Comparison of ENCODE assay signal across 8 cellular contexts in genomic region chr5:119275146-119275872, GRCh38.
DNase-seq lines count a peak whose midpoint lies in the region; ATAC-seq and TF ChIP-seq lines count a peak whose summit lies in the region.

No MANE protein-coding gene starts in this region.

- H4K20me1 ChIP-seq in smooth muscle cell (ENCODE audit: low read depth): no peaks in the 10 kb centered on the region

- DNase-seq in CD4-positive, CD25-positive, alpha-beta regulatory T cell: no peak
- DNase-seq in activated naive CD8-positive, alpha-beta T cell treated with anti-CD3 and anti-CD28 coated beads, Interleukin-2, amount 50 U/mL, for 24 hours: no peak
- DNase-seq in smooth muscle cell (lab: John Stamatoyannopoulos, UW; ENCODE audit: unreplicated experiment) (no peak), foreskin melanocyte (no peak), caudate nucleus (lab: John Stamatoyannopoulos, UW) (no peak), WTC11 (ENCODE audit: low spot score) (no peak)

- no peak overlapping the region for H2AFZ ChIP-seq in smooth muscle cell (ENCODE audit: low read depth)

- H3K9me3 ChIP-seq in CD4-positive, CD25-positive, alpha-beta regulatory T cell (ENCODE audit: control insufficient read depth in 2 of 2, low read length in 2 of 2): no peaks in the 10 kb centered on the region
- no peaks in the 10 kb centered on the region for H3K9me3 ChIP-seq in smooth muscle cell (replicated peaks; ENCODE audit: low read depth)

- peak overlapping the region; percentile 88 for H3K27ac ChIP-seq in CD4-positive, CD25-positive, alpha-beta regulatory T cell (ENCODE audit: insufficient read depth, low read length, poor library complexity, severe bottlenecking)
- H3K27ac ChIP-seq in smooth muscle cell (ENCODE audit: low read depth): peak overlapping the region; percentile 96
- H3K27ac ChIP-seq in caudate nucleus (ENCODE audit: low read depth, low read length): no peak overlapping the region

- H3K9ac ChIP-seq in smooth muscle cell (ENCODE audit: low read depth): peak overlapping the region; percentile 71

- H3K4me1 ChIP-seq in CD4-positive, CD25-positive, alpha-beta regulatory T cell (ENCODE audit: control insufficient read depth, insufficient read depth, low read length, poor library complexity, severe bottlenecking): peaks cover 97% of the 10 kb centered on the region
- H3K4me1 ChIP-seq in smooth muscle cell (ENCODE audit: low read depth): peaks cover 36% of the 10 kb centered on the region

- peak overlapping the region; percentile 81 for H3K4me2 ChIP-seq in smooth muscle cell

- H3K4me1 Mint-ChIP-seq in CD4-positive, CD25-positive, alpha-beta regulatory T cell: peaks cover 48 to 95% (median 86%) of the 10 kb centered on the region in 4 donors
- peaks cover 95% of the 10 kb centered on the region for H3K4me1 Mint-ChIP-seq in activated naive CD8-positive, alpha-beta T cell treated with anti-CD3 and anti-CD28 coated beads, Interleukin-2, amount 50 U/mL, for 24 hours
- H3K4me1 Mint-ChIP-seq in WTC11: peaks cover 39% of the 10 kb centered on the region

- H3F3A ChIP-seq in smooth muscle cell (ENCODE audit: low read depth): peaks cover 38% of the 10 kb centered on the region

- no peak for ATAC-seq in CD4-positive, CD25-positive, alpha-beta regulatory T cell (ENCODE audit: low read depth in 2 of 2)
- ATAC-seq in GM21381 (IDR thresholded peaks at IDR 0.05; ENCODE audit: unreplicated experiment) (peak; percentile 13), HG03558 (IDR thresholded peaks at IDR 0.05; ENCODE audit: extremely low read depth, unreplicated experiment) (peak; percentile 4), WTC11 (no peak)
- no peak for ATAC-seq in activated naive CD8-positive, alpha-beta T cell treated with anti-CD3 and anti-CD28 coated beads, Interleukin-2, amount 50 U/mL, for 24 hours

- TF ChIP-seq CTCF in smooth muscle cell (IDR thresholded peaks at IDR 0.05; ENCODE audit: borderline replicate concordance, insufficient read depth, poor library complexity, severe bottlenecking) (no peak), WTC11 (IDR thresholded peaks at IDR 0.05) (no peak)

- 87% methylated on average over 6 of the region's 6 CpGs for WGBS in smooth muscle cell (ENCODE audit: low lambda C conversion rate)

- H3K27me3 ChIP-seq in CD4-positive, CD25-positive, alpha-beta regulatory T cell (ENCODE audit: control insufficient read depth, insufficient read depth, low read length): no peaks in the 10 kb centered on the region
- H3K27me3 ChIP-seq in smooth muscle cell (ENCODE audit: low read depth): no peaks in the 10 kb centered on the region

- peak overlapping the region; percentile 96 to 99 (median 98) for H3K4me3 Mint-ChIP-seq in CD4-positive, CD25-positive, alpha-beta regulatory T cell
- H3K4me3 Mint-ChIP-seq in activated naive CD8-positive, alpha-beta T cell treated with anti-CD3 and anti-CD28 coated beads, Interleukin-2, amount 50 U/mL, for 24 hours: peak overlapping the region; percentile 95
- no peak overlapping the region for H3K4me3 Mint-ChIP-seq in WTC11

- POLR2A ChIA-PET in WTC11 (lab: Charles Lee): no interaction called here

- H3K4me3 ChIP-seq in CD4-positive, CD25-positive, alpha-beta regulatory T cell (ENCODE audit: low read depth, low read length): peak overlapping the region; percentile 98
- no peak overlapping the region for H3K4me3 ChIP-seq in smooth muscle cell

- H3K36me3 Mint-ChIP-seq in CD4-positive, CD25-positive, alpha-beta regulatory T cell: peaks cover 23% of the 10 kb centered on the region
- peaks cover 24% of the 10 kb centered on the region for H3K36me3 Mint-ChIP-seq in activated naive CD8-positive, alpha-beta T cell treated with anti-CD3 and anti-CD28 coated beads, Interleukin-2, amount 50 U/mL, for 24 hours (ENCODE audit: low read depth)
- no peaks in the 10 kb centered on the region for H3K36me3 Mint-ChIP-seq in WTC11

- no peaks in the 10 kb centered on the region for H3K27me3 Mint-ChIP-seq in CD4-positive, CD25-positive, alpha-beta regulatory T cell
- H3K27me3 Mint-ChIP-seq in activated naive CD8-positive, alpha-beta T cell treated with anti-CD3 and anti-CD28 coated beads, Interleukin-2, amount 50 U/mL, for 24 hours: no peaks in the 10 kb centered on the region
- H3K27me3 Mint-ChIP-seq in WTC11 (ENCODE audit: low read depth): no peaks in the 10 kb centered on the region

- H3K9me3 Mint-ChIP-seq in CD4-positive, CD25-positive, alpha-beta regulatory T cell: peaks cover 0 to 3% (median 0%) of the 10 kb centered on the region in 7 donors
- no peaks in the 10 kb centered on the region for H3K9me3 Mint-ChIP-seq in activated naive CD8-positive, alpha-beta T cell treated with anti-CD3 and anti-CD28 coated beads, Interleukin-2, amount 50 U/mL, for 24 hours
- H3K9me3 Mint-ChIP-seq in WTC11: no peaks in the 10 kb centered on the region

- peaks cover 78% of the 10 kb centered on the region for H3K79me2 ChIP-seq in smooth muscle cell (ENCODE audit: low read depth)

- CTCF ChIA-PET in WTC11 (lab: Charles Lee): interaction anchor here (0.7 to 1.2 kb wide), 2 partner anchors 19 to 136 kb away, joined by 3 read pairs; no protein-coding TSS in a partner anchor

- peak overlapping the region; percentile 94 to 99 (median 98) for H3K27ac Mint-ChIP-seq in CD4-positive, CD25-positive, alpha-beta regulatory T cell
- H3K27ac Mint-ChIP-seq in activated naive CD8-positive, alpha-beta T cell treated with anti-CD3 and anti-CD28 coated beads, Interleukin-2, amount 50 U/mL, for 24 hours: peak overlapping the region; percentile 97
- no peak overlapping the region for H3K27ac Mint-ChIP-seq in WTC11

- H3K36me3 ChIP-seq in CD4-positive, CD25-positive, alpha-beta regulatory T cell (ENCODE audit: control insufficient read depth, insufficient read depth, low read length): peaks cover 3% of the 10 kb centered on the region
- H3K36me3 ChIP-seq in smooth muscle cell (ENCODE audit: low read depth): no peaks in the 10 kb centered on the region

TF ChIP-seq in WTC11, 78 proteins besides CTCF, POLR2A, EP300 and RAD21:
- no peak for TF ChIP-seq FOXK1 (CRISPR knock-in tag; IDR thresholded peaks at IDR 0.05)
- TF ChIP-seq ZMAT4 (CRISPR knock-in tag; IDR thresholded peaks at IDR 0.05): no peak
- TF ChIP-seq ZNF416 (CRISPR knock-in tag; IDR thresholded peaks at IDR 0.05): no peak
- no peak for TF ChIP-seq KAT7 (CRISPR knock-in tag; IDR thresholded peaks at IDR 0.05; ENCODE audit: borderline replicate concordance)
- TF ChIP-seq ZBTB21 (CRISPR knock-in tag; IDR thresholded peaks at IDR 0.05; ENCODE audit: borderline replicate concordance): no peak
- TF ChIP-seq SP1 (CRISPR knock-in tag; conservative IDR thresholded peaks at IDR 0.05): no peak
- no peak for TF ChIP-seq NR1H2 (CRISPR knock-in tag; IDR thresholded peaks at IDR 0.05)
- TF ChIP-seq STAT6 (CRISPR knock-in tag; conservative IDR thresholded peaks at IDR 0.05; ENCODE audit: low read depth): no peak
- no peak for TF ChIP-seq ATF3 (CRISPR knock-in tag; conservative IDR thresholded peaks at IDR 0.05)
TF ChIP-seq in WTC11: peak in this region for 0.

Comparison
In these comparisons a context has a peak if more than half of its experiments do, and no peak if none do; other contexts are left out.
1. ATAC-seq: peak in GM21381 (single experiment) and HG03558 (single experiment); none in CD4-positive, CD25-positive, alpha-beta regulatory T cell (0 of 2), activated naive CD8-positive, alpha-beta T cell treated with anti-CD3 and anti-CD28 coated beads, Interleukin-2, amount 50 U/mL, for 24 hours (single experiment) and WTC11 (single experiment).